Comparison of ENCODE assay signal across 21 cellular contexts in genomic region chr12:93339695-93340094, GRCh38.
"Had no signal": no experiment of that assay in that cellular context is flagged by ENCODE, and none has a peak within 500 bp of the region (broad histone marks: within the 10 kb centered on the region; RNA-seq: fewer than 3 reads in every experiment).

No MANE protein-coding gene starts in this region.

- DNase-seq: colonic mucosa; cortex of kidney; effector CD8-positive, alpha-beta T cell; effector memory CD8-positive, alpha-beta T cell; endodermal cell; erythroblast; esophagus squamous epithelium; foreskin keratinocyte; heart left ventricle; hippocampal formation; left cardiac atrium; left lung; left ventricle myocardium superior; lower lobe of right lung; mesenchymal stem cell; mucosa of descending colon; naive B cell; naive thymus-derived CD8-positive, alpha-beta T cell had no signal

- H3K36me3 ChIP-seq: colonic mucosa, esophagus squamous epithelium, gastroesophageal sphincter, heart left ventricle, left lung, lower lobe of right lung had no signal

- H3K27me3 ChIP-seq: colonic mucosa, esophagus squamous epithelium, foreskin keratinocyte, gastroesophageal sphincter, heart left ventricle, left lung had no signal

- ATAC-seq: effector memory CD8-positive, alpha-beta T cell; esophagus mucosa; foreskin keratinocyte; gastroesophageal sphincter; heart left ventricle; left cardiac atrium; left lung; left ventricle myocardium superior; lower lobe of right lung; mucosa of descending colon; naive thymus-derived CD8-positive, alpha-beta T cell had no signal

- H3K9me3 ChIP-seq: colonic mucosa, esophagus squamous epithelium, gastroesophageal sphincter, heart left ventricle, left lung, lower lobe of right lung, mucosa of descending colon had no signal

- H3K4me1 ChIP-seq: colonic mucosa, esophagus squamous epithelium, foreskin keratinocyte, left lung, lower lobe of right lung had no signal

- H3K27ac ChIP-seq: colonic mucosa, epithelial cell of prostate, esophagus squamous epithelium, foreskin keratinocyte, gastroesophageal sphincter, heart left ventricle, left lung, lower lobe of right lung had no signal

- H3K4me3 ChIP-seq: colonic mucosa, esophagus squamous epithelium, gastroesophageal sphincter, heart left ventricle, left lung, lower lobe of right lung, mucosa of descending colon had no signal
